ENCODE assay signal across 23 cellular contexts in genomic region chr1:181730606-181731005, GRCh38.
"Had no signal": no experiment of that assay in that cellular context is flagged by ENCODE, and none has a peak within 500 bp of the region (broad histone marks: within the 10 kb centered on the region; RNA-seq: fewer than 3 reads in every experiment).

No MANE protein-coding gene starts in this region.

- H3K36me3 ChIP-seq: colonic mucosa, esophagus muscularis mucosa, esophagus squamous epithelium, gastrocnemius medialis, gastroesophageal sphincter, heart left ventricle, heart right ventricle had no signal

- H3K4me3 Mint-ChIP-seq: dendritic cell treated with granulocyte-macrophage colony-stimulating factor and Interleukin-4, amounts not matched to agents 40 ng/mL and 50 ng/mL, for 4 days; effector memory CD8-positive, alpha-beta T cell; endodermal cell had no signal

- H3K9me3 Mint-ChIP-seq: dendritic cell treated with granulocyte-macrophage colony-stimulating factor and Interleukin-4, amounts not matched to agents 40 ng/mL and 50 ng/mL, for 4 days; effector memory CD8-positive, alpha-beta T cell; endodermal cell had no signal

- H3K9me3 ChIP-seq: colonic mucosa, esophagus muscularis mucosa, esophagus squamous epithelium, gastrocnemius medialis, gastroesophageal sphincter, heart left ventricle, heart right ventricle had no signal

- H3K27ac Mint-ChIP-seq: dendritic cell treated with granulocyte-macrophage colony-stimulating factor and Interleukin-4, amounts not matched to agents 40 ng/mL and 50 ng/mL, for 4 days; effector memory CD8-positive, alpha-beta T cell; endodermal cell had no signal

- H3K4me1 ChIP-seq: colonic mucosa, esophagus squamous epithelium, foreskin keratinocyte, gastrocnemius medialis, gastroesophageal sphincter, heart left ventricle, heart right ventricle had no signal

- ATAC-seq: effector memory CD8-positive, alpha-beta T cell; esophagus mucosa; foreskin keratinocyte; gastrocnemius medialis; gastroesophageal sphincter; heart left ventricle; heart right ventricle had no signal

- H3K4me3 ChIP-seq: colonic mucosa, coronary artery, esophagus muscularis mucosa, esophagus squamous epithelium, gastrocnemius medialis, gastroesophageal sphincter, heart left ventricle, heart right ventricle had no signal

- H3K27ac ChIP-seq: colonic mucosa, coronary artery, epithelial cell of prostate, esophagus muscularis mucosa, esophagus squamous epithelium, foreskin keratinocyte, gastrocnemius medialis, gastroesophageal sphincter, heart left ventricle, heart right ventricle had no signal

- H3K27me3 ChIP-seq: colonic mucosa, esophagus squamous epithelium, foreskin keratinocyte, gastrocnemius medialis, gastroesophageal sphincter had no signal

- DNase-seq: colonic mucosa; cortex of kidney; dermis blood vessel endothelial cell; effector CD4-positive, alpha-beta T cell; effector CD8-positive, alpha-beta T cell; effector memory CD4-positive, alpha-beta T cell; effector memory CD8-positive, alpha-beta T cell; endodermal cell; erythroblast; esophagus squamous epithelium; foreskin fibroblast; foreskin keratinocyte; foreskin melanocyte; gastrocnemius medialis; glutamatergic neuron; heart left ventricle; heart right ventricle had no signal
